Comparison of ENCODE assay signal across 27 cellular contexts in genomic region chr7:46126901-46127300, GRCh38.
"Had no signal": no experiment of that assay in that cellular context is flagged by ENCODE, and none has a peak within 500 bp of the region (broad histone marks: within the 10 kb centered on the region; RNA-seq: fewer than 3 reads in every experiment).

No MANE protein-coding gene starts in this region.

- H3K4me3 Mint-ChIP-seq: activated CD4-positive, alpha-beta T cell treated with anti-CD3 and anti-CD28 coated beads, Interleukin-2, amount 10 ng/mL, durations not matched to agents 7 days and 5 days; activated CD8-positive, alpha-beta T cell treated with anti-CD3 and anti-CD28 coated beads for 36 hours; activated naive CD4-positive, alpha-beta T cell treated with anti-CD3 and anti-CD28 coated beads, Interleukin-2, amount 50 U/mL, for 24 hours; nephron progenitor cell; stimulated activated memory B cell treated with anti-CD40 and anti-IgM and Interleukin-4, amounts not matched to agents 10 μg/mL and 1 μg/mL and 100 μg/mL, for 72 hours; T-helper 2 cell treated with Interferon-gamma antibody and Interleukin-4, amounts not matched to agents 5 μg/mL and 100 μg/mL, for 36 hours had no signal

- ATAC-seq: activated CD8-positive, alpha-beta T cell treated with anti-CD3 and anti-CD28 coated beads for 36 hours; body of pancreas; left colon; right lobe of liver; stimulated activated memory B cell treated with anti-CD40 and anti-IgM and Interleukin-4, amounts not matched to agents 10 μg/mL and 1 μg/mL and 100 μg/mL, for 72 hours had no signal

- DNase-seq: activated CD4-positive, alpha-beta T cell treated with anti-CD3 and anti-CD28 coated beads, Interleukin-2, amount 10 ng/mL, durations not matched to agents 7 days and 5 days; activated CD4-positive, CD25-positive, alpha-beta regulatory T cell treated with anti-CD3 and anti-CD28 coated beads, Interleukin-2, amount 50 U/mL, for 72 hours; activated CD8-positive, alpha-beta T cell treated with anti-CD3 and anti-CD28 coated beads for 36 hours; activated gamma-delta T cell treated with Interleukin-2 at 50 U/mL for 16 hours; activated T-cell treated with anti-CD3 and anti-CD28 coated beads, Interleukin-2, amount 50 U/mL, for 1 hour; anterior cingulate cortex; body of pancreas; caudate nucleus; effector memory CD4-positive, alpha-beta T cell; heart right ventricle; islet precursor cell; left colon; mesenchymal stem cell; nephron progenitor cell; occipital lobe; right lobe of liver; small intestine; stimulated activated CD4-positive, alpha-beta T cell treated with anti-CD3 and anti-CD28 coated beads, Interleukin-15, amount 100 ng/mL, for 24 hours; stomach; uterus had no signal

- H3K27me3 ChIP-seq: body of pancreas, esophagus muscularis mucosa, heart right ventricle, right lobe of liver, stomach, suprapubic skin, tibial nerve, uterus had no signal

- H3K4me3 ChIP-seq: body of pancreas, esophagus muscularis mucosa, heart right ventricle, right lobe of liver, stomach, suprapubic skin, tibial nerve, uterus had no signal

- H3K36me3 Mint-ChIP-seq: activated naive CD4-positive, alpha-beta T cell treated with anti-CD3 and anti-CD28 coated beads, Interleukin-2, amount 50 U/mL, for 24 hours; stimulated activated memory B cell treated with anti-CD40 and anti-IgM and Interleukin-4, amounts not matched to agents 10 μg/mL and 1 μg/mL and 100 μg/mL, for 72 hours had no signal

- FAIRE-seq: small intestine had no signal

- H3K27ac Mint-ChIP-seq: activated CD4-positive, alpha-beta T cell treated with anti-CD3 and anti-CD28 coated beads, Interleukin-2, amount 10 ng/mL, durations not matched to agents 7 days and 5 days; activated CD8-positive, alpha-beta T cell treated with anti-CD3 and anti-CD28 coated beads for 36 hours; activated naive CD4-positive, alpha-beta T cell treated with anti-CD3 and anti-CD28 coated beads, Interleukin-2, amount 50 U/mL, for 24 hours; nephron progenitor cell; stimulated activated memory B cell treated with anti-CD40 and anti-IgM and Interleukin-4, amounts not matched to agents 10 μg/mL and 1 μg/mL and 100 μg/mL, for 72 hours; T-helper 2 cell treated with Interferon-gamma antibody and Interleukin-4, amounts not matched to agents 5 μg/mL and 100 μg/mL, for 36 hours had no signal

- H3K27ac ChIP-seq: body of pancreas, esophagus muscularis mucosa, heart right ventricle, right lobe of liver, stomach, suprapubic skin, tibial nerve, uterus, VCaP had no signal

- H3K36me3 ChIP-seq: esophagus muscularis mucosa, heart right ventricle, right lobe of liver, stomach, suprapubic skin, tibial nerve, uterus had no signal

- H3K9me3 Mint-ChIP-seq: activated CD4-positive, alpha-beta T cell treated with anti-CD3 and anti-CD28 coated beads, Interleukin-2, amount 10 ng/mL, durations not matched to agents 7 days and 5 days; activated CD8-positive, alpha-beta T cell treated with anti-CD3 and anti-CD28 coated beads for 36 hours; activated naive CD4-positive, alpha-beta T cell treated with anti-CD3 and anti-CD28 coated beads, Interleukin-2, amount 50 U/mL, for 24 hours; nephron progenitor cell; T-helper 2 cell treated with Interferon-gamma antibody and Interleukin-4, amounts not matched to agents 5 μg/mL and 100 μg/mL, for 36 hours had no signal

- H3K4me1 ChIP-seq: body of pancreas, esophagus muscularis mucosa, right lobe of liver, stomach, suprapubic skin, tibial nerve, uterus had no signal

- H3K4me1 Mint-ChIP-seq: activated CD4-positive, alpha-beta T cell treated with anti-CD3 and anti-CD28 coated beads, Interleukin-2, amount 10 ng/mL, durations not matched to agents 7 days and 5 days; activated naive CD4-positive, alpha-beta T cell treated with anti-CD3 and anti-CD28 coated beads, Interleukin-2, amount 50 U/mL, for 24 hours; stimulated activated memory B cell treated with anti-CD40 and anti-IgM and Interleukin-4, amounts not matched to agents 10 μg/mL and 1 μg/mL and 100 μg/mL, for 72 hours had no signal

- H3K9me3 ChIP-seq: body of pancreas, esophagus muscularis mucosa, heart right ventricle, right lobe of liver, stomach, suprapubic skin, tibial nerve, uterus had no signal

- H3K27me3 Mint-ChIP-seq: activated CD4-positive, alpha-beta T cell treated with anti-CD3 and anti-CD28 coated beads, Interleukin-2, amount 10 ng/mL, durations not matched to agents 7 days and 5 days; activated CD8-positive, alpha-beta T cell treated with anti-CD3 and anti-CD28 coated beads for 36 hours; activated naive CD4-positive, alpha-beta T cell treated with anti-CD3 and anti-CD28 coated beads, Interleukin-2, amount 50 U/mL, for 24 hours; stimulated activated memory B cell treated with anti-CD40 and anti-IgM and Interleukin-4, amounts not matched to agents 10 μg/mL and 1 μg/mL and 100 μg/mL, for 72 hours had no signal
